2 cellular contexts compared by ENCODE assay signal in genomic region chr5:172776235-172776594, GRCh38.
TF ChIP-seq lines count a peak whose summit lies in the region.

No MANE protein-coding gene starts in this region.

TF ChIP-seq in IMR-90, 13 proteins besides CTCF, POLR2A, EP300 and RAD21:
- no peak for TF ChIP-seq RFX5 (IDR thresholded peaks at IDR 0.05; ENCODE audit: low read depth, low read length)
- no peak for TF ChIP-seq CHD1 (IDR thresholded peaks at IDR 0.05; ENCODE audit: low read depth, low read length)
- no peak for TF ChIP-seq NFE2L2 (IDR thresholded peaks at IDR 0.05; ENCODE audit: low read depth, low read length)
- no peak for TF ChIP-seq CEBPB (IDR thresholded peaks at IDR 0.05; ENCODE audit: low read depth, low read length)
- TF ChIP-seq USF2 (IDR thresholded peaks at IDR 0.05; ENCODE audit: low read depth, low read length), result no peak
- no peak for TF ChIP-seq RCOR1 (IDR thresholded peaks at IDR 0.05; ENCODE audit: insufficient replicate concordance, low read length)
- TF ChIP-seq MXI1 (IDR thresholded peaks at IDR 0.05; ENCODE audit: borderline replicate concordance, low read depth, low read length), result no peak
- TF ChIP-seq MAFK (IDR thresholded peaks at IDR 0.05; ENCODE audit: low read depth, low read length), result no peak
- no peak for TF ChIP-seq FOS (IDR thresholded peaks at IDR 0.05; ENCODE audit: low read depth, low read length)
- TF ChIP-seq MAZ (IDR thresholded peaks at IDR 0.05; ENCODE audit: borderline replicate concordance, low read depth, low read length), result no peak
- TF ChIP-seq SMC3 (IDR thresholded peaks at IDR 0.05; ENCODE audit: low read depth, low read length), result no peak
- TF ChIP-seq ELK1 (IDR thresholded peaks at IDR 0.05; ENCODE audit: borderline replicate concordance, low read depth, low read length), result no peak
- no peak for TF ChIP-seq BHLHE40 (IDR thresholded peaks at IDR 0.05; ENCODE audit: low read depth, low read length)

TF ChIP-seq in GM12878, 131 proteins besides CTCF, POLR2A, EP300 and RAD21:
- no peak for TF ChIP-seq USF1 (IDR thresholded peaks at IDR 0.05; ENCODE audit: borderline replicate concordance, extremely low read length, insufficient read depth, low read depth, low read length)
- TF ChIP-seq ZBTB40 (IDR thresholded peaks at IDR 0.05; ENCODE audit: borderline replicate concordance), result peak; percentile 74
- TF ChIP-seq CEBPZ (IDR thresholded peaks at IDR 0.05; ENCODE audit: low read depth, low read length), result no peak
- TF ChIP-seq CHD1 (IDR thresholded peaks at IDR 0.05; ENCODE audit: low read depth, low read length), result no peak
- TF ChIP-seq POLR2AphosphoS5 (IDR thresholded peaks at IDR 0.05; ENCODE audit: low read length), result no peak
- no peak for TF ChIP-seq SPI1 (IDR thresholded peaks at IDR 0.05; ENCODE audit: borderline replicate concordance, insufficient read depth, low read depth, low read length)
TF ChIP-seq in GM12878: peak in this region for 1.
